In the genomic region with DNA sequence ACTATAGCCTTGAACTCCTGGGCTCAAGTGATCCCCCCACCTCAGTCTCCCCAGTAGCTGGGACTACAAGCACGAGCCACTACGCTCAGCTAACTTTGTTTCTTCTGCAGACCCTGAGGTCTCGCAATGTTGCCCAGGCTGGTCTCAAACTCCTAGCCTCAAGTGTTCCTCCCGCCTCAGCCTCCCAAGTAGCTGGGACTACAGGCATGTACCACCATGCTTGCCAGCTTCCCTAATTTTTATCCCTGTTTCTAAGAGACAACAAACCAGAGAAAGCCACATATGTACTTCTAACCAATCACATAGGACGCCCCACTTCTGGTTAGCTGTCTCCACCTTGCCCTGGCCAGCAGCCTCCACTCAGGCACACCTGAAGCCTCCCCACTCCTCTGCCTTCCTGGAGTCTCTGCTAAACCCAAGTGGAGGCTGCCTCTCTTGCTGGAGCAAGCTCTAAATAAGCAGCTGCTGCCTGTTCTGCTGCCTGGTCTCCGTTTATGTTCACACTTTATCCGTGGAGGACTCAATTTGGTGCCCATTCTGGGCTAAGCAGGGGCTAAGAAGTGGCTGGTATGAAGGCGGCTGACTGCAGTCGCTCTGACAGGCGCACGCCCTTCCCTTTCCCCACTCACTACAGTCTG, we compare ENCODE assay signal across 1 cellular context.
TF ChIP-seq lines count a peak whose summit lies in the region.

No MANE protein-coding gene starts in this region.

TF ChIP-seq in GM12878, 131 proteins besides CTCF, POLR2A, EP300 and RAD21:
- no peak for TF ChIP-seq MTA3 (IDR thresholded peaks at IDR 0.05; ENCODE audit: borderline replicate concordance, low read length)
- TF ChIP-seq MXI1 (IDR thresholded peaks at IDR 0.05; ENCODE audit: low read depth, low read length): no peak
- no peak for TF ChIP-seq NR2C1 (IDR thresholded peaks at IDR 0.05)
- TF ChIP-seq TCF3 (IDR thresholded peaks at IDR 0.05; ENCODE audit: borderline replicate concordance, insufficient read depth, low read depth, low read length): no peak
- TF ChIP-seq HDAC6 (IDR thresholded peaks at IDR 0.05; ENCODE audit: unreplicated experiment): no peak
- TF ChIP-seq, protein P1, sequence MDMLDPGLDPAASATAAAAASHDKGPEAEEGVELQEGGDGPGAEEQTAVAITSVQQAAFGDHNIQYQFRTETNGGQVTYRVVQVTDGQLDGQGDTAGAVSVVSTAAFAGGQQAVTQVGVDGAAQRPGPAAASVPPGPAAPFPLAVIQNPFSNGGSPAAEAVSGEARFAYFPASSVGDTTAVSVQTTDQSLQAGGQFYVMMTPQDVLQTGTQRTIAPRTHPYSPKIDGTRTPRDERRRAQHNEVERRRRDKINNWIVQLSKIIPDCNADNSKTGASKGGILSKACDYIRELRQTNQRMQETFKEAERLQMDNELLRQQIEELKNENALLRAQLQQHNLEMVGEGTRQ (IDR thresholded peaks at IDR 0.05; ENCODE audit: borderline replicate concordance, low read depth, low read length): no peak
- no peak for TF ChIP-seq MAX (IDR thresholded peaks at IDR 0.05; ENCODE audit: low read depth, low read length)
- no peak for TF ChIP-seq GABPA (IDR thresholded peaks at IDR 0.05; ENCODE audit: low read depth)
- TF ChIP-seq RAD51 (IDR thresholded peaks at IDR 0.05): no peak
- no peak for TF ChIP-seq ASH2L (IDR thresholded peaks at IDR 0.05; ENCODE audit: borderline replicate concordance, low read depth)
- no peak for TF ChIP-seq NFXL1 (IDR thresholded peaks at IDR 0.05; ENCODE audit: borderline replicate concordance)
- TF ChIP-seq NFIC (IDR thresholded peaks at IDR 0.05; ENCODE audit: low read depth, low read length): no peak
- no peak for TF ChIP-seq ZNF274 (IDR thresholded peaks at IDR 0.05; ENCODE audit: insufficient read depth, insufficient read length)
- no peak for TF ChIP-seq POLR2AphosphoS5 (IDR thresholded peaks at IDR 0.05; ENCODE audit: low read length)
TF ChIP-seq in GM12878: peak in this region for 0.
